1 cellular context compared by ENCODE assay signal in genomic region chr7:41705109-41705871, GRCh38.
TF ChIP-seq lines count a peak whose summit lies in the region.

No MANE protein-coding gene starts in this region.

TF ChIP-seq in HepG2, 621 proteins besides CTCF, POLR2A, EP300 and RAD21 (continued from another document and continues in another):
- 0 out of 2 replicates have a peak, but pooled peaks have one; percentile 43 for TF ChIP-seq HIVEP1 (CRISPR knock-in tag; IDR thresholded peaks at IDR 0.05)
- TF ChIP-seq THRA (CRISPR knock-in tag; IDR thresholded peaks at IDR 0.05; ENCODE audit: borderline replicate concordance): peak; percentile 18; the same call in 1 of the 2 replicates
- TF ChIP-seq SNAI1 (CRISPR knock-in tag; IDR thresholded peaks at IDR 0.05; ENCODE audit: borderline replicate concordance): 0 out of 2 replicates have a peak, but pooled peaks have one; percentile 47
- TF ChIP-seq ZNF800 (CRISPR knock-in tag; IDR thresholded peaks at IDR 0.05): peak; percentile 87
- TF ChIP-seq TP53 (CRISPR knock-in tag; conservative IDR thresholded peaks at IDR 0.05): no peak
- no peak for TF ChIP-seq DBP (CRISPR knock-in tag; IDR thresholded peaks at IDR 0.05; ENCODE audit: not compliant biosample characterization)
- TF ChIP-seq ZNF574 (CRISPR knock-in tag; IDR thresholded peaks at IDR 0.05): peak; percentile 50; the same call in 1 of the 2 replicates
- TF ChIP-seq ZNF251 (CRISPR knock-in tag; IDR thresholded peaks at IDR 0.05): no peak
- no peak for TF ChIP-seq PRDM10 (CRISPR knock-in tag; IDR thresholded peaks at IDR 0.05; ENCODE audit: low read depth)
- peak; percentile 60 for TF ChIP-seq GABPB1 (CRISPR knock-in tag; IDR thresholded peaks at IDR 0.05)
- peak; percentile 55 for TF ChIP-seq PATZ1 (CRISPR knock-in tag; IDR thresholded peaks at IDR 0.05)
- TF ChIP-seq PCBP2 (optimal IDR thresholded peaks at IDR 0.05; ENCODE audit: low read depth, low read length, poor library complexity, severe bottlenecking): no peak
- peak; percentile 64; the same call in 1 of the 2 replicates for TF ChIP-seq POGZ (CRISPR knock-in tag; IDR thresholded peaks at IDR 0.05)
- peak; percentile 73 to 74; a peak in 3 of 4 replicates for TF ChIP-seq HMGXB4 (CRISPR knock-in tag; IDR thresholded peaks at IDR 0.05; ENCODE audit: borderline replicate concordance in 1 of 2, low read depth in 1 of 2)
- peak; percentile 88 for TF ChIP-seq STAG1 (CRISPR knock-in tag; IDR thresholded peaks at IDR 0.05)
- no peak for TF ChIP-seq FOXK2 (IDR thresholded peaks at IDR 0.05)
- TF ChIP-seq ZNF512B (CRISPR knock-in tag; IDR thresholded peaks at IDR 0.05; ENCODE audit: borderline replicate concordance): 0 out of 2 replicates have a peak, but pooled peaks have one; percentile 18
- TF ChIP-seq KDM3A (CRISPR knock-in tag; IDR thresholded peaks at IDR 0.05; ENCODE audit: low read depth): 0 out of 2 replicates have a peak, but pooled peaks have one; percentile 67
- TF ChIP-seq ZNF687 (CRISPR knock-in tag; IDR thresholded peaks at IDR 0.05): peak; percentile 72
- TF ChIP-seq ZNF775 (CRISPR knock-in tag; IDR thresholded peaks at IDR 0.05; ENCODE audit: borderline replicate concordance): no peak
- TF ChIP-seq HDAC1 (CRISPR knock-in tag; IDR thresholded peaks at IDR 0.05): peak; percentile 54; the same call in 1 of the 2 replicates
- TF ChIP-seq KAT8 (CRISPR knock-in tag; IDR thresholded peaks at IDR 0.05): 0 out of 2 replicates have a peak, but pooled peaks have one; percentile 24
- TF ChIP-seq ZNF766 (CRISPR knock-in tag; IDR thresholded peaks at IDR 0.05; ENCODE audit: borderline replicate concordance): 0 out of 2 replicates have a peak, but pooled peaks have one; percentile 22
- TF ChIP-seq ASH2L (IDR thresholded peaks at IDR 0.05; ENCODE audit: insufficient read length, low read depth, low read length): peak; percentile 42
- TF ChIP-seq HNRNPLL (IDR thresholded peaks at IDR 0.05; ENCODE audit: low read depth, low read length, poor library complexity, severe bottlenecking): peak; percentile 77
